In genomic region chr22:21707677-21708076, GRCh38 we compare ENCODE assay signal across 17 cellular contexts. TPM values are rescaled to one million over a fixed set of nuclear protein-coding genes. Genes with fewer than 3 reads are reported as not detected.
A peak's percentile ranks its signal among the peaks of the same experiment; 100 is the strongest.
DNase-seq lines count a peak whose midpoint lies in the region; TF ChIP-seq lines count a peak whose summit lies in the region.
"Had no signal": no experiment of that assay in that cellular context is flagged by ENCODE, and none has a peak within 500 bp of the region (broad histone marks: within the 10 kb centered on the region; RNA-seq: fewer than 3 reads in every experiment).

No MANE protein-coding gene starts in this region.

- intact Hi-C loops in prostate gland (cut with DNase I) = no loop called here

- no peak overlapping the region for H3K4me3 Mint-ChIP-seq in brain
- no peak overlapping the region for H3K4me3 Mint-ChIP-seq in activated naive CD4-positive, alpha-beta T cell treated with anti-CD3 and anti-CD28 coated beads, Interleukin-2, amount 10 ng/mL, durations not matched to agents 7 days and 5 days
- H3K4me3 Mint-ChIP-seq: activated T-cell treated with anti-CD3 and anti-CD28 coated beads, Interleukin-2, amount 50 U/mL, for 24 hours; CD4-positive, alpha-beta T cell; naive thymus-derived CD4-positive, alpha-beta T cell had no signal

- DNase-seq in DMS53 (lab: John Stamatoyannopoulos, UW) = peak; percentile 1
- DNase-seq in DMS53 treated with DMSO at 0.1 percent for 48 hours (lab: John Stamatoyannopoulos, UW; ENCODE audit: unreplicated experiment) = no peak
- peak; percentile 99 for DNase-seq in NCI-H2171 treated with DMSO at 0.1 percent for 48 hours (lab: John Stamatoyannopoulos, UW)
- peak; percentile 42 for DNase-seq in prostate gland (ENCODE audit: low spot score)
- no peak for DNase-seq in hypothalamus (lab: John Stamatoyannopoulos, UW)
- no peak for DNase-seq in activated naive CD4-positive, alpha-beta T cell treated with anti-CD3 and anti-CD28 coated beads, Interleukin-2, amount 10 ng/mL, durations not matched to agents 7 days and 5 days
- no peak for DNase-seq in activated CD4-positive, alpha-beta T cell treated with anti-CD3 and anti-CD28 coated beads, Interleukin-2, amount 50 U/mL, for 1 hour
- DNase-seq: 8988T; activated T-cell treated with anti-CD3 and anti-CD28 coated beads, Interleukin-2, amount 50 U/mL, for 24 hours; amniotic stem cell; CD4-positive, alpha-beta T cell; hippocampal formation; left lung; naive thymus-derived CD4-positive, alpha-beta T cell; stimulated activated CD4-positive, alpha-beta T cell treated with anti-CD3 and anti-CD28 coated beads, Interleukin-4, amount 100 ng/mL, for 1 hour; trophoblast cell had no signal

- H3K4me1 ChIP-seq in prostate gland (replicated peaks) = peaks cover 2% of the 10 kb centered on the region

- H3K27ac ChIP-seq in prostate gland = no peak overlapping the region
- H3K27ac ChIP-seq: left lung had no signal

- no peak overlapping the region for H3K4me3 ChIP-seq in prostate gland
- H3K4me3 ChIP-seq: left lung had no signal

- H3K27me3 ChIP-seq in prostate gland (replicated peaks; ENCODE audit: insufficient read depth) = no peaks in the 10 kb centered on the region
- H3K27me3 ChIP-seq: left lung had no signal

- no peaks in the 10 kb centered on the region for H3K9me3 ChIP-seq in prostate gland
- H3K9me3 ChIP-seq: left lung had no signal

- no peak for TF ChIP-seq POLR2A in prostate gland (IDR thresholded peaks at IDR 0.05)

- H3K36me3 ChIP-seq in prostate gland = no peaks in the 10 kb centered on the region
- H3K36me3 ChIP-seq: left lung had no signal

- peaks cover 42% of the 10 kb centered on the region for H3K36me3 Mint-ChIP-seq in brain
- no peaks in the 10 kb centered on the region for H3K36me3 Mint-ChIP-seq in activated naive CD4-positive, alpha-beta T cell treated with anti-CD3 and anti-CD28 coated beads, Interleukin-2, amount 10 ng/mL, durations not matched to agents 7 days and 5 days

- WGBS in prostate gland = 32% methylated on average over 3 of the region's 3 CpGs

- peaks cover 5% of the 10 kb centered on the region for H3K4me1 Mint-ChIP-seq in brain
- H3K4me1 Mint-ChIP-seq in activated naive CD4-positive, alpha-beta T cell treated with anti-CD3 and anti-CD28 coated beads, Interleukin-2, amount 10 ng/mL, durations not matched to agents 7 days and 5 days = peaks cover 2% of the 10 kb centered on the region
- H3K4me1 Mint-ChIP-seq: naive thymus-derived CD4-positive, alpha-beta T cell had no signal

- CTCF ChIA-PET in activated naive CD4-positive, alpha-beta T cell treated with anti-CD3 and anti-CD28 coated beads, Interleukin-2, amount 10 ng/mL, durations not matched to agents 7 days and 5 days (lab: Charles Lee) = no interaction called here

- no peaks in the 10 kb centered on the region for H3K9me3 Mint-ChIP-seq in brain
- H3K9me3 Mint-ChIP-seq in activated naive CD4-positive, alpha-beta T cell treated with anti-CD3 and anti-CD28 coated beads, Interleukin-2, amount 10 ng/mL, durations not matched to agents 7 days and 5 days = no peaks in the 10 kb centered on the region
- H3K9me3 Mint-ChIP-seq: activated T-cell treated with anti-CD3 and anti-CD28 coated beads, Interleukin-2, amount 50 U/mL, for 24 hours; CD4-positive, alpha-beta T cell had no signal

- peak overlapping the region in 4 of 5 experiments; percentile 43 to 81 (median 74) for H3K27ac Mint-ChIP-seq in brain
- no peak overlapping the region for H3K27ac Mint-ChIP-seq in activated naive CD4-positive, alpha-beta T cell treated with anti-CD3 and anti-CD28 coated beads, Interleukin-2, amount 10 ng/mL, durations not matched to agents 7 days and 5 days
- H3K27ac Mint-ChIP-seq: activated T-cell treated with anti-CD3 and anti-CD28 coated beads, Interleukin-2, amount 50 U/mL, for 24 hours; CD4-positive, alpha-beta T cell; naive thymus-derived CD4-positive, alpha-beta T cell had no signal

- TF ChIP-seq CTCF in brain (conservative IDR thresholded peaks at IDR 0.05) (no peak), prostate gland (IDR thresholded peaks at IDR 0.05) (no peak)

- no peaks in the 10 kb centered on the region for H3K27me3 Mint-ChIP-seq in brain
- no peaks in the 10 kb centered on the region for H3K27me3 Mint-ChIP-seq in activated naive CD4-positive, alpha-beta T cell treated with anti-CD3 and anti-CD28 coated beads, Interleukin-2, amount 10 ng/mL, durations not matched to agents 7 days and 5 days
- H3K27me3 Mint-ChIP-seq: activated T-cell treated with anti-CD3 and anti-CD28 coated beads, Interleukin-2, amount 50 U/mL, for 24 hours; CD4-positive, alpha-beta T cell; naive thymus-derived CD4-positive, alpha-beta T cell had no signal

RNA-seq across cellular contexts. Expression of gene YPEL1, which starts 27.9 kb away (rescaled TPM):
- polyA plus RNA-seq in brain (ENCODE audit: insufficient read depth, low read depth, low replicate concordance) = 35.1 TPM
- total RNA-seq in prostate gland = 10 to 100 TPM in 1 of 2 donors, 1 to 10 TPM in 1; 2.9 to 16.2 TPM

RNA-seq across cellular contexts. Expression of gene PPIL2, which starts 41.9 kb away (rescaled TPM):
- 25.8 TPM for polyA plus RNA-seq in brain (ENCODE audit: insufficient read depth, low read depth, low replicate concordance)
- 10 to 100 TPM; 45.4 to 63.2 TPM for total RNA-seq in prostate gland

Comparison
In these comparisons a context has a peak if more than half of its experiments do, and no peak if none do; other contexts are left out.
1. DNase-seq: peak in DMS53 (single experiment), NCI-H2171 treated with DMSO at 0.1 percent for 48 hours (single experiment) and prostate gland (single experiment); none in DMS53 treated with DMSO at 0.1 percent for 48 hours (single experiment), hypothalamus (0 of 51), activated naive CD4-positive, alpha-beta T cell treated with anti-CD3 and anti-CD28 coated beads, Interleukin-2, amount 10 ng/mL, durations not matched to agents 7 days and 5 days (single experiment) and activated CD4-positive, alpha-beta T cell treated with anti-CD3 and anti-CD28 coated beads, Interleukin-2, amount 50 U/mL, for 1 hour (single experiment).